Comparison of ENCODE assay signal across 10 cellular contexts in genomic region chr1:12453400-12454343, GRCh38.
DNase-seq lines count a peak whose midpoint lies in the region; ATAC-seq and TF ChIP-seq lines count a peak whose summit lies in the region.
"Had no signal": no experiment of that assay in that cellular context is flagged by ENCODE, and none has a peak within 500 bp of the region (broad histone marks: within the 10 kb centered on the region; RNA-seq: fewer than 3 reads in every experiment).

No MANE protein-coding gene starts in this region.

- TF ChIP-seq EP300 in upper lobe of left lung (IDR thresholded peaks at IDR 0.05), result no peak

- H3K9me3 ChIP-seq in breast epithelium (no peaks in the 10 kb centered on the region), colonic mucosa (no peaks in the 10 kb centered on the region), muscle layer of colon (ENCODE audit: low read length) (no peaks in the 10 kb centered on the region), upper lobe of left lung (no peaks in the 10 kb centered on the region)

- H3K36me3 ChIP-seq in breast epithelium (no peaks in the 10 kb centered on the region), colonic mucosa (no peaks in the 10 kb centered on the region), muscle layer of colon (ENCODE audit: insufficient read depth, low read length) (peaks cover 6% of the 10 kb centered on the region), upper lobe of left lung (peaks cover 0 to 13% (median 0%) of the 10 kb centered on the region in 4 donors)

- H3K4me3 ChIP-seq in breast epithelium, result no peak overlapping the region
- H3K4me3 ChIP-seq in colonic mucosa, result no peak overlapping the region
- H3K4me3 ChIP-seq in muscle layer of colon (ENCODE audit: low read depth in 1 of 2, low read length in 2 of 2), result no peak overlapping the region
- no peak overlapping the region for H3K4me3 ChIP-seq in upper lobe of left lung

- no peak overlapping the region for H3K9ac ChIP-seq in colonic mucosa (ENCODE audit: low read depth in 2 of 2, low read length in 2 of 2)
- no peak overlapping the region for H3K9ac ChIP-seq in muscle layer of colon (ENCODE audit: low read length)

- no peaks in the 10 kb centered on the region for H3K9me3 Mint-ChIP-seq in MCF 10A (ENCODE audit: unreplicated experiment)
- H3K9me3 Mint-ChIP-seq: activated B cell treated with CpG ODN at 0.5 μM for 24 hours, neural crest cell had no signal

- H3K36me3 Mint-ChIP-seq in MCF 10A (ENCODE audit: insufficient read depth, unreplicated experiment), result peaks cover 25% of the 10 kb centered on the region

- no peak for TF ChIP-seq CTCF in breast epithelium (IDR thresholded peaks at IDR 0.05)
- no peak for TF ChIP-seq CTCF in MCF 10A (IDR thresholded peaks at IDR 0.05; ENCODE audit: unreplicated experiment)
- TF ChIP-seq CTCF in colonic mucosa (IDR thresholded peaks at IDR 0.05), result no peak
- TF ChIP-seq CTCF in upper lobe of left lung (IDR thresholded peaks at IDR 0.05), result no peak

- intact Hi-C loops in breast epithelium (cut with DNase I; ENCODE audit: low total_unique reads), result no loop called here
- intact Hi-C loops in MCF 10A (cut with micrococcal nuclease), result no loop called here
- intact Hi-C loops in colonic mucosa (cut with DNase I), result no loop called here

- CTCF ChIA-PET in MCF 10A (lab: Yijun Ruan, JAX), result interaction anchor here (0.5 kb wide), 1 partner anchor 245 kb away, joined by 3 read pairs; no protein-coding TSS in a partner anchor

- H3K27ac ChIP-seq in breast epithelium (peak overlapping the region; percentile 83 to 93), colonic mucosa (peak overlapping the region; percentile 13), muscle layer of colon (ENCODE audit: low read depth, low read length) (peak overlapping the region; percentile 64), upper lobe of left lung (peak overlapping the region; percentile 69 to 86 (median 76))

- peak in 1 of 2 donors; percentile 57 for DNase-seq in breast epithelium (ENCODE audit: low spot score in 2 of 2)
- no peak for DNase-seq in MCF 10A (ENCODE audit: unreplicated experiment)
- DNase-seq in colonic mucosa, result no peak
- DNase-seq in upper lobe of left lung, result no peak
- DNase-seq in NCI-H1930 (lab: John Stamatoyannopoulos, UW), result no peak
- DNase-seq in DMS153 treated with DMSO at 0.1 percent for 48 hours (lab: John Stamatoyannopoulos, UW; ENCODE audit: unreplicated experiment), result no peak
- DNase-seq: activated B cell treated with CpG ODN at 0.5 μM for 24 hours had no signal

- POLR2A ChIA-PET in MCF 10A (lab: Yijun Ruan, JAX), result interaction anchor here (0.7 to 1.4 kb wide), 3 partner anchors 8 to 27 kb away, joined by 3 to 5 read pairs (median 3); no protein-coding TSS in a partner anchor

- no peaks in the 10 kb centered on the region for H3K27me3 Mint-ChIP-seq in MCF 10A (ENCODE audit: insufficient read depth, unreplicated experiment)
- H3K27me3 Mint-ChIP-seq: activated B cell treated with CpG ODN at 0.5 μM for 24 hours had no signal

- H3K4me1 ChIP-seq in breast epithelium (peaks cover 20 to 56% of the 10 kb centered on the region in 2 donors), colonic mucosa (peaks cover 4% of the 10 kb centered on the region), muscle layer of colon (ENCODE audit: insufficient read depth, low read length) (peaks cover 80% of the 10 kb centered on the region), upper lobe of left lung (peaks cover 81 to 94% (median 93%) of the 10 kb centered on the region in 4 donors)

- peaks cover 34% of the 10 kb centered on the region for H3K4me1 Mint-ChIP-seq in MCF 10A (ENCODE audit: insufficient read depth, unreplicated experiment)

- H3K27me3 ChIP-seq in breast epithelium (no peaks in the 10 kb centered on the region), colonic mucosa (no peaks in the 10 kb centered on the region), muscle layer of colon (ENCODE audit: control insufficient read depth in 1 of 2, insufficient read depth in 2 of 2, low read length in 2 of 2) (no peaks in the 10 kb centered on the region), upper lobe of left lung (no peaks in the 10 kb centered on the region)

- TF ChIP-seq POLR2A in breast epithelium (IDR thresholded peaks at IDR 0.05) (no peak), upper lobe of left lung (IDR thresholded peaks at IDR 0.05) (no peak)

- WGBS in upper lobe of left lung, 2 donors, result 39 to 48% methylated on average over 13 of the region's 13 CpGs

- H3K4me3 Mint-ChIP-seq in MCF 10A (ENCODE audit: unreplicated experiment), result no peak overlapping the region
- H3K4me3 Mint-ChIP-seq: activated B cell treated with CpG ODN at 0.5 μM for 24 hours, neural crest cell had no signal

- BruUV-seq in MCF 10A (replicated peaks; lab: Mats Ljungman, UMichigan), result no TSS peak

- ATAC-seq in upper lobe of left lung (ENCODE audit: low FRiP score in 2 of 2), result no peak
- no peak for ATAC-seq in GM19452 (IDR thresholded peaks at IDR 0.05; ENCODE audit: unreplicated experiment)

- H3K27ac Mint-ChIP-seq in MCF 10A (ENCODE audit: low read depth, unreplicated experiment), result no peak overlapping the region
- H3K27ac Mint-ChIP-seq: activated B cell treated with CpG ODN at 0.5 μM for 24 hours had no signal

Comparison
In these comparisons a context has a peak if more than half of its experiments do, and no peak if none do; other contexts are left out.
1. H3K27ac ChIP-seq: peak in every context shown above with its lines; median percentile 88 in breast epithelium; 76 in upper lobe of left lung; 64 in muscle layer of colon; 13 in colonic mucosa.